ENCODE assay signal across 1 cellular context in genomic region chr19:52099497-52100138, GRCh38.
TF ChIP-seq lines count a peak whose summit lies in the region.

No MANE protein-coding gene starts in this region.

TF ChIP-seq in HepG2, 621 proteins besides CTCF, POLR2A, EP300 and RAD21 (continues in another document):
- TF ChIP-seq MEIS2 (CRISPR knock-in tag; IDR thresholded peaks at IDR 0.05) (peak; percentile 66; the same call in 1 of the 2 replicates), NCOA5 (CRISPR knock-in tag; IDR thresholded peaks at IDR 0.05) (no peak), CHD4 (IDR thresholded peaks at IDR 0.05; ENCODE audit: borderline replicate concordance, low read length) (no peak), HNF4A (CRISPR knock-in tag; IDR thresholded peaks at IDR 0.05) (0 out of 2 replicates have a peak, but pooled peaks have one; percentile 13), MAFK (conservative IDR thresholded peaks at IDR 0.05 in 1 of 2, IDR thresholded peaks at IDR 0.05 in 1 of 2; ENCODE audit: low read length in 2 of 2) (0 out of 4 replicates have a peak, but pooled peaks have one; percentile 11 to 24), HIVEP1 (CRISPR knock-in tag; IDR thresholded peaks at IDR 0.05) (no peak), ZNF124 (CRISPR knock-in tag; IDR thresholded peaks at IDR 0.05) (no peak), ZFP36L2 (CRISPR knock-in tag; IDR thresholded peaks at IDR 0.05) (no peak), IRF2 (CRISPR knock-in tag; IDR thresholded peaks at IDR 0.05) (0 out of 2 replicates have a peak, but pooled peaks have one; percentile 18), FOSL1 (CRISPR knock-in tag; IDR thresholded peaks at IDR 0.05; ENCODE audit: borderline replicate concordance) (peak; percentile 95), JUNB (CRISPR knock-in tag; IDR thresholded peaks at IDR 0.05; ENCODE audit: borderline replicate concordance) (0 out of 2 replicates have a peak, but pooled peaks have one; percentile 49), FOXK1 (CRISPR knock-in tag; IDR thresholded peaks at IDR 0.05; ENCODE audit: borderline replicate concordance, low read depth) (peak; percentile 37; the same call in 1 of the 2 replicates), SAP130 (CRISPR knock-in tag; IDR thresholded peaks at IDR 0.05; ENCODE audit: low read depth) (peak; percentile 63), TFE3 (CRISPR knock-in tag; IDR thresholded peaks at IDR 0.05) (peak; percentile 98), MAFF (IDR thresholded peaks at IDR 0.05; ENCODE audit: low read depth, low read length) (0 out of 2 replicates have a peak, but pooled peaks have one; percentile 40), ZNF556 (CRISPR knock-in tag; IDR thresholded peaks at IDR 0.05; ENCODE audit: borderline replicate concordance) (no peak), ONECUT2 (CRISPR knock-in tag; IDR thresholded peaks at IDR 0.05) (peak; percentile 92), MED1 (CRISPR knock-in tag; IDR thresholded peaks at IDR 0.05) (peak; percentile 44; the same call in 1 of the 2 replicates), POGZ (CRISPR knock-in tag; IDR thresholded peaks at IDR 0.05) (peak; percentile 42; the same call in 1 of the 2 replicates), FOXA3 (CRISPR knock-in tag; IDR thresholded peaks at IDR 0.05) (peak; percentile 44; the same call in 1 of the 2 replicates), IKZF4 (CRISPR knock-in tag; IDR thresholded peaks at IDR 0.05; ENCODE audit: borderline replicate concordance, low read depth, not compliant biosample characterization) (no peak), RXRB (CRISPR knock-in tag; IDR thresholded peaks at IDR 0.05; ENCODE audit: borderline replicate concordance) (peak; percentile 35; the same call in 1 of the 2 replicates), RBM39 (IDR thresholded peaks at IDR 0.05; ENCODE audit: low read depth, low read length, poor library complexity, severe bottlenecking) (no peak), ATF4 (CRISPR knock-in tag; IDR thresholded peaks at IDR 0.05) (0 out of 4 replicates have a peak, but pooled peaks of 1 of the 2 experiments have one; percentile 35), FOSL2 (CRISPR knock-in tag; IDR thresholded peaks at IDR 0.05) (peak; percentile 99), SP140L (CRISPR knock-in tag; IDR thresholded peaks at IDR 0.05; ENCODE audit: borderline replicate concordance) (no peak), ZNF337 (CRISPR knock-in tag; IDR thresholded peaks at IDR 0.05; ENCODE audit: borderline replicate concordance, low read depth) (no peak), NCOA2 (CRISPR knock-in tag; IDR thresholded peaks at IDR 0.05) (no peak), FOXP1 (IDR thresholded peaks at IDR 0.05) (no peak), FOXP1 (CRISPR knock-in tag; IDR thresholded peaks at IDR 0.05) (no peak)
- TF ChIP-seq, protein P1, sequence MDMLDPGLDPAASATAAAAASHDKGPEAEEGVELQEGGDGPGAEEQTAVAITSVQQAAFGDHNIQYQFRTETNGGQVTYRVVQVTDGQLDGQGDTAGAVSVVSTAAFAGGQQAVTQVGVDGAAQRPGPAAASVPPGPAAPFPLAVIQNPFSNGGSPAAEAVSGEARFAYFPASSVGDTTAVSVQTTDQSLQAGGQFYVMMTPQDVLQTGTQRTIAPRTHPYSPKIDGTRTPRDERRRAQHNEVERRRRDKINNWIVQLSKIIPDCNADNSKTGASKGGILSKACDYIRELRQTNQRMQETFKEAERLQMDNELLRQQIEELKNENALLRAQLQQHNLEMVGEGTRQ (IDR thresholded peaks at IDR 0.05; ENCODE audit: low read depth, low read length): peak; percentile 50
- TF ChIP-seq, protein P1 (CRISPR knock-in tag; IDR thresholded peaks at IDR 0.05; ENCODE audit: borderline replicate concordance): peak; percentile 72; the same call in 1 of the 2 replicates
- TF ChIP-seq, protein P2, sequence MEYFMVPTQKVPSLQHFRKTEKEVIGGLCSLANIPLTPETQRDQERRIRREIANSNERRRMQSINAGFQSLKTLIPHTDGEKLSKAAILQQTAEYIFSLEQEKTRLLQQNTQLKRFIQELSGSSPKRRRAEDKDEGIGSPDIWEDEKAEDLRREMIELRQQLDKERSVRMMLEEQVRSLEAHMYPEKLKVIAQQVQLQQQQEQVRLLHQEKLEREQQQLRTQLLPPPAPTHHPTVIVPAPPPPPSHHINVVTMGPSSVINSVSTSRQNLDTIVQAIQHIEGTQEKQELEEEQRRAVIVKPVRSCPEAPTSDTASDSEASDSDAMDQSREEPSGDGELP (IDR thresholded peaks at IDR 0.05; ENCODE audit: borderline replicate concordance, low read depth): peak; percentile 46; the same call in 1 of the 2 replicates
- TF ChIP-seq, protein P3, sequence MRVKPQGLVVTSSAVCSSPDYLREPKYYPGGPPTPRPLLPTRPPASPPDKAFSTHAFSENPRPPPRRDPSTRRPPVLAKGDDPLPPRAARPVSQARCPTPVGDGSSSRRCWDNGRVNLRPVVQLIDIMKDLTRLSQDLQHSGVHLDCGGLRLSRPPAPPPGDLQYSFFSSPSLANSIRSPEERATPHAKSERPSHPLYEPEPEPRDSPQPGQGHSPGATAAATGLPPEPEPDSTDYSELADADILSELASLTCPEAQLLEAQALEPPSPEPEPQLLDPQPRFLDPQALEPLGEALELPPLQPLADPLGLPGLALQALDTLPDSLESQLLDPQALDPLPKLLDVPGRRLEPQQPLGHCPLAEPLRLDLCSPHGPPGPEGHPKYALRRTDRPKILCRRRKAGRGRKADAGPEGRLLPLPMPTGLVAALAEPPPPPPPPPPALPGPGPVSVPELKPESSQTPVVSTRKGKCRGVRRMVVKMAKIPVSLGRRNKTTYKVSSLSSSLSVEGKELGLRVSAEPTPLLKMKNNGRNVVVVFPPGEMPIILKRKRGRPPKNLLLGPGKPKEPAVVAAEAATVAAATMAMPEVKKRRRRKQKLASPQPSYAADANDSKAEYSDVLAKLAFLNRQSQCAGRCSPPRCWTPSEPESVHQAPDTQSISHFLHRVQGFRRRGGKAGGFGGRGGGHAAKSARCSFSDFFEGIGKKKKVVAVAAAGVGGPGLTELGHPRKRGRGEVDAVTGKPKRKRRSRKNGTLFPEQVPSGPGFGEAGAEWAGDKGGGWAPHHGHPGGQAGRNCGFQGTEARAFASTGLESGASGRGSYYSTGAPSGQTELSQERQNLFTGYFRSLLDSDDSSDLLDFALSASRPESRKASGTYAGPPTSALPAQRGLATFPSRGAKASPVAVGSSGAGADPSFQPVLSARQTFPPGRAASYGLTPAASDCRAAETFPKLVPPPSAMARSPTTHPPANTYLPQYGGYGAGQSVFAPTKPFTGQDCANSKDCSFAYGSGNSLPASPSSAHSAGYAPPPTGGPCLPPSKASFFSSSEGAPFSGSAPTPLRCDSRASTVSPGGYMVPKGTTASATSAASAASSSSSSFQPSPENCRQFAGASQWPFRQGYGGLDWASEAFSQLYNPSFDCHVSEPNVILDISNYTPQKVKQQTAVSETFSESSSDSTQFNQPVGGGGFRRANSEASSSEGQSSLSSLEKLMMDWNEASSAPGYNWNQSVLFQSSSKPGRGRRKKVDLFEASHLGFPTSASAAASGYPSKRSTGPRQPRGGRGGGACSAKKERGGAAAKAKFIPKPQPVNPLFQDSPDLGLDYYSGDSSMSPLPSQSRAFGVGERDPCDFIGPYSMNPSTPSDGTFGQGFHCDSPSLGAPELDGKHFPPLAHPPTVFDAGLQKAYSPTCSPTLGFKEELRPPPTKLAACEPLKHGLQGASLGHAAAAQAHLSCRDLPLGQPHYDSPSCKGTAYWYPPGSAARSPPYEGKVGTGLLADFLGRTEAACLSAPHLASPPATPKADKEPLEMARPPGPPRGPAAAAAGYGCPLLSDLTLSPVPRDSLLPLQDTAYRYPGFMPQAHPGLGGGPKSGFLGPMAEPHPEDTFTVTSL (CRISPR knock-in tag; IDR thresholded peaks at IDR 0.05; ENCODE audit: borderline replicate concordance): peak; percentile 65; the same call in 1 of the 2 replicates
- TF ChIP-seq, protein P4, sequence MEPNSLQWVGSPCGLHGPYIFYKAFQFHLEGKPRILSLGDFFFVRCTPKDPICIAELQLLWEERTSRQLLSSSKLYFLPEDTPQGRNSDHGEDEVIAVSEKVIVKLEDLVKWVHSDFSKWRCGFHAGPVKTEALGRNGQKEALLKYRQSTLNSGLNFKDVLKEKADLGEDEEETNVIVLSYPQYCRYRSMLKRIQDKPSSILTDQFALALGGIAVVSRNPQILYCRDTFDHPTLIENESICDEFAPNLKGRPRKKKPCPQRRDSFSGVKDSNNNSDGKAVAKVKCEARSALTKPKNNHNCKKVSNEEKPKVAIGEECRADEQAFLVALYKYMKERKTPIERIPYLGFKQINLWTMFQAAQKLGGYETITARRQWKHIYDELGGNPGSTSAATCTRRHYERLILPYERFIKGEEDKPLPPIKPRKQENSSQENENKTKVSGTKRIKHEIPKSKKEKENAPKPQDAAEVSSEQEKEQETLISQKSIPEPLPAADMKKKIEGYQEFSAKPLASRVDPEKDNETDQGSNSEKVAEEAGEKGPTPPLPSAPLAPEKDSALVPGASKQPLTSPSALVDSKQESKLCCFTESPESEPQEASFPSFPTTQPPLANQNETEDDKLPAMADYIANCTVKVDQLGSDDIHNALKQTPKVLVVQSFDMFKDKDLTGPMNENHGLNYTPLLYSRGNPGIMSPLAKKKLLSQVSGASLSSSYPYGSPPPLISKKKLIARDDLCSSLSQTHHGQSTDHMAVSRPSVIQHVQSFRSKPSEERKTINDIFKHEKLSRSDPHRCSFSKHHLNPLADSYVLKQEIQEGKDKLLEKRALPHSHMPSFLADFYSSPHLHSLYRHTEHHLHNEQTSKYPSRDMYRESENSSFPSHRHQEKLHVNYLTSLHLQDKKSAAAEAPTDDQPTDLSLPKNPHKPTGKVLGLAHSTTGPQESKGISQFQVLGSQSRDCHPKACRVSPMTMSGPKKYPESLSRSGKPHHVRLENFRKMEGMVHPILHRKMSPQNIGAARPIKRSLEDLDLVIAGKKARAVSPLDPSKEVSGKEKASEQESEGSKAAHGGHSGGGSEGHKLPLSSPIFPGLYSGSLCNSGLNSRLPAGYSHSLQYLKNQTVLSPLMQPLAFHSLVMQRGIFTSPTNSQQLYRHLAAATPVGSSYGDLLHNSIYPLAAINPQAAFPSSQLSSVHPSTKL (CRISPR knock-in tag; IDR thresholded peaks at IDR 0.05): peak; percentile 65
- TF ChIP-seq, protein P5, sequence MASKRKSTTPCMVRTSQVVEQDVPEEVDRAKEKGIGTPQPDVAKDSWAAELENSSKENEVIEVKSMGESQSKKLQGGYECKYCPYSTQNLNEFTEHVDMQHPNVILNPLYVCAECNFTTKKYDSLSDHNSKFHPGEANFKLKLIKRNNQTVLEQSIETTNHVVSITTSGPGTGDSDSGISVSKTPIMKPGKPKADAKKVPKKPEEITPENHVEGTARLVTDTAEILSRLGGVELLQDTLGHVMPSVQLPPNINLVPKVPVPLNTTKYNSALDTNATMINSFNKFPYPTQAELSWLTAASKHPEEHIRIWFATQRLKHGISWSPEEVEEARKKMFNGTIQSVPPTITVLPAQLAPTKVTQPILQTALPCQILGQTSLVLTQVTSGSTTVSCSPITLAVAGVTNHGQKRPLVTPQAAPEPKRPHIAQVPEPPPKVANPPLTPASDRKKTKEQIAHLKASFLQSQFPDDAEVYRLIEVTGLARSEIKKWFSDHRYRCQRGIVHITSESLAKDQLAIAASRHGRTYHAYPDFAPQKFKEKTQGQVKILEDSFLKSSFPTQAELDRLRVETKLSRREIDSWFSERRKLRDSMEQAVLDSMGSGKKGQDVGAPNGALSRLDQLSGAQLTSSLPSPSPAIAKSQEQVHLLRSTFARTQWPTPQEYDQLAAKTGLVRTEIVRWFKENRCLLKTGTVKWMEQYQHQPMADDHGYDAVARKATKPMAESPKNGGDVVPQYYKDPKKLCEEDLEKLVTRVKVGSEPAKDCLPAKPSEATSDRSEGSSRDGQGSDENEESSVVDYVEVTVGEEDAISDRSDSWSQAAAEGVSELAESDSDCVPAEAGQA (IDR thresholded peaks at IDR 0.05; ENCODE audit: low read depth): no peak
- TF ChIP-seq, protein P5 (CRISPR knock-in tag; IDR thresholded peaks at IDR 0.05; ENCODE audit: borderline replicate concordance): no peak
